In the genomic region with DNA sequence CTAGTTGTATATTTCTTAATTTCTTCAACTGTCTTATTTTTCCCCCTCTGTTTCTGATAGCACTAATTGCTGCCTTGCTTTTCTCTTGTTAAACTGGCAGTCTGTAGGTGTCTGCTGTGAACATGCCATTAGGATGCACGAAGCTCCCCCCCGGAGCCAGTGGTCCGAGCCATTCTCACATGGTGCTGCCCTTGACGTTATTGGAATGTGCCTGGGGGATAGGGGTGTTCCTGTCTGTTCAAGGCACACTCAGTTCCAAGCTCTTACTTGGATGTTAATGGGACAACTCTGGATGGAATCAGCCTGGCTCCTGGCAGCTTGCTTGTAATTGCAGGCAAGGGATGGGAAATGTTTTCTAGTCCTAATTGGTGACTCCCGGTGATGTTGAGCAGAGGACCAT, we compare ENCODE assay signal across 19 cellular contexts.
A peak's percentile ranks its signal among the peaks of the same experiment; 100 is the strongest.
DNase-seq lines count a peak whose midpoint lies in the region; TF ChIP-seq lines count a peak whose summit lies in the region.
"Had no signal": no experiment of that assay in that cellular context is flagged by ENCODE, and none has a peak within 500 bp of the region (broad histone marks: within the 10 kb centered on the region; RNA-seq: fewer than 3 reads in every experiment).

No MANE protein-coding gene starts in this region.

- no peaks in the 10 kb centered on the region for H3K9me2 ChIP-seq in OCI-LY7 (ENCODE audit: insufficient read depth, low read length)

- H2BK15ac ChIP-seq in mesenchymal stem cell (ENCODE audit: low read depth, poor library complexity, severe bottlenecking), result no peak overlapping the region

- H3K23ac ChIP-seq in mesenchymal stem cell (ENCODE audit: low read length in 2 of 2), result no peak overlapping the region

- no TSS peak for BruUV-seq in OCI-LY7 (replicated peaks; lab: Mats Ljungman, UMichigan)

- no peak overlapping the region for H4K8ac ChIP-seq in mesenchymal stem cell (ENCODE audit: low read length)

- peak; percentile 89 for DNase-seq in esophagus muscularis mucosa (ENCODE audit: extremely low spot score)
- DNase-seq in left kidney (ENCODE audit: low read depth, low spot score), result peak; percentile 72
- DNase-seq in suprapubic skin (ENCODE audit: low spot score in 2 of 2), result no peak
- DNase-seq in T-helper 2 cell, result no peak
- DNase-seq in OCI-LY7 (ENCODE audit: low spot score), result no peak
- no peak for DNase-seq in mesenchymal stem cell
- DNase-seq: activated CD4-positive, alpha-beta T cell treated with anti-CD3 and anti-CD28 coated beads, Interleukin-2, amount 50 U/mL, for 4 hours; activated T-cell treated with anti-CD3 and anti-CD28 coated beads, Interleukin-2, amount 50 U/mL, for 72 hours; adrenal gland; DMS 273 treated with DMSO at 0.1 percent for 48 hours; gastrocnemius medialis; NCI-H2081; NCI-H526 treated with DMSO at 0.1 percent for 48 hours; nephron progenitor cell; PC-3; retina had no signal

- TF ChIP-seq POLR2A in esophagus muscularis mucosa (IDR thresholded peaks at IDR 0.05; ENCODE audit: low read depth) (no peak), suprapubic skin (IDR thresholded peaks at IDR 0.05) (no peak)

- H2BK12ac ChIP-seq in mesenchymal stem cell (ENCODE audit: low read length in 2 of 2), result no peak overlapping the region

- peaks cover 5% of the 10 kb centered on the region; the same call in 1 of the 2 replicates for H4K20me1 ChIP-seq in OCI-LY7 (ENCODE audit: insufficient read depth, low read length)

- TF ChIP-seq CTCF in HEK293 (tag by site-specific recombination; IDR thresholded peaks at IDR 0.05) (no peak), esophagus muscularis mucosa (IDR thresholded peaks at IDR 0.05) (no peak), suprapubic skin (IDR thresholded peaks at IDR 0.05) (no peak), OCI-LY7 (conservative IDR thresholded peaks at IDR 0.05; ENCODE audit: low read length) (no peak)

- peaks cover 0 to 29% of the 10 kb centered on the region in 2 experiments; a peak in 2 of 3 replicates for H3K36me3 ChIP-seq in HEK293 (ENCODE audit: control insufficient read depth in 2 of 2, insufficient read depth in 1 of 2, low read length in 2 of 2)
- peaks cover under 1 to 40% (median 15%) of the 10 kb centered on the region in 4 donors for H3K36me3 ChIP-seq in esophagus muscularis mucosa
- peaks cover 14% of the 10 kb centered on the region for H3K36me3 ChIP-seq in suprapubic skin
- no peaks in the 10 kb centered on the region for H3K36me3 ChIP-seq in OCI-LY7 (ENCODE audit: insufficient read depth, low read length)
- H3K36me3 ChIP-seq in mesenchymal stem cell (ENCODE audit: control insufficient read depth in 1 of 2, insufficient read depth in 2 of 2, low read depth in 1 of 2, low read length in 2 of 2), result peaks cover 9 to 38% of the 10 kb centered on the region in 2 experiments

- intact Hi-C loops in esophagus muscularis mucosa (cut with DNase I) (no loop called here), OCI-LY7 (cut with micrococcal nuclease; ENCODE audit: unreplicated experiment) (no loop called here)

- H2AFZ ChIP-seq in OCI-LY7 (ENCODE audit: low read length) (no peak overlapping the region), mesenchymal stem cell (ENCODE audit: low read depth, low read length) (no peak overlapping the region)

- no peak overlapping the region for H3K27ac ChIP-seq in HEK293 (ENCODE audit: extremely low read depth, low read depth, low read length)
- peak overlapping the region in 3 of 4 donors; percentile 32 to 59 (median 40) for H3K27ac ChIP-seq in esophagus muscularis mucosa (replicated peaks in 1 of 4)
- peak overlapping the region; percentile 39 for H3K27ac ChIP-seq in suprapubic skin
- H3K27ac ChIP-seq in OCI-LY7 (ENCODE audit: low read depth, low read length, poor library complexity, severe bottlenecking), result no peak overlapping the region
- H3K27ac ChIP-seq in mesenchymal stem cell (ENCODE audit: low read length, poor library complexity, severe bottlenecking), result no peak overlapping the region
- H3K27ac ChIP-seq: BLaER1 had no signal

- H2AK5ac ChIP-seq in mesenchymal stem cell (ENCODE audit: low read length, severe bottlenecking), result no peak overlapping the region

- H2BK120ac ChIP-seq in mesenchymal stem cell (ENCODE audit: low read depth, low read length), result no peak overlapping the region

- no peak overlapping the region for H2BK5ac ChIP-seq in mesenchymal stem cell (ENCODE audit: low read depth, low read length, poor library complexity, severe bottlenecking)

- no peak overlapping the region for H3K9ac ChIP-seq in mesenchymal stem cell (ENCODE audit: low read length)

- no peak overlapping the region for H3K18ac ChIP-seq in mesenchymal stem cell (ENCODE audit: low read depth in 1 of 2, low read length in 2 of 2)

- H3K4me2 ChIP-seq in OCI-LY7 (ENCODE audit: low read length), result no peak overlapping the region
- no peak overlapping the region for H3K4me2 ChIP-seq in mesenchymal stem cell (ENCODE audit: low read length, poor library complexity, severe bottlenecking)
- H3K4me2 ChIP-seq: BLaER1 had no signal

- H3K4ac ChIP-seq in mesenchymal stem cell (ENCODE audit: low read depth in 1 of 2, low read length in 2 of 2), result no peak overlapping the region

- no peaks in the 10 kb centered on the region for H3K79me2 ChIP-seq in OCI-LY7 (ENCODE audit: insufficient read depth, low read depth, low read length)

- no peaks in the 10 kb centered on the region for H3K27me3 ChIP-seq in esophagus muscularis mucosa
- H3K27me3 ChIP-seq in suprapubic skin, result no peaks in the 10 kb centered on the region
- no peaks in the 10 kb centered on the region for H3K27me3 ChIP-seq in mesenchymal stem cell (ENCODE audit: control insufficient read depth in 1 of 2, insufficient read depth in 1 of 2, low read length in 2 of 2)
- H3K27me3 ChIP-seq: adrenal gland, BLaER1, gastrocnemius medialis had no signal

- H3K4me1 ChIP-seq in HEK293 (ENCODE audit: control insufficient read depth, insufficient read depth, low read length), result peaks cover 4% of the 10 kb centered on the region
- peaks cover 39 to 56% (median 43%) of the 10 kb centered on the region in 4 donors for H3K4me1 ChIP-seq in esophagus muscularis mucosa
- H3K4me1 ChIP-seq in suprapubic skin, result peaks cover 48% of the 10 kb centered on the region
- peaks cover 8% of the 10 kb centered on the region for H3K4me1 ChIP-seq in OCI-LY7 (ENCODE audit: insufficient read depth, low read length, poor library complexity, severe bottlenecking)
- H3K4me1 ChIP-seq in mesenchymal stem cell (ENCODE audit: control insufficient read depth, insufficient read depth, low read depth, low read length), result peaks cover 9% of the 10 kb centered on the region

- no peak overlapping the region for H3K4me3 ChIP-seq in HEK293 (ENCODE audit: low read depth, low read length)
- H3K4me3 ChIP-seq in esophagus muscularis mucosa, result no peak overlapping the region
- no peak overlapping the region for H3K4me3 ChIP-seq in suprapubic skin
- H3K4me3 ChIP-seq in OCI-LY7 (ENCODE audit: low read depth, low read length, poor library complexity, severe bottlenecking), result no peak overlapping the region
- H3K4me3 ChIP-seq in mesenchymal stem cell (ENCODE audit: insufficient read depth in 1 of 2, low read depth in 1 of 2, low read length in 2 of 2), result no peak overlapping the region
- H3K4me3 ChIP-seq: adrenal gland, BLaER1, gastrocnemius medialis, HAP-1 had no signal

- no peaks in the 10 kb centered on the region for H3K9me3 ChIP-seq in HEK293 (ENCODE audit: control insufficient read depth, insufficient read depth, low read depth, low read length)
- H3K9me3 ChIP-seq in esophagus muscularis mucosa, result no peaks in the 10 kb centered on the region
- H3K9me3 ChIP-seq in suprapubic skin, result no peaks in the 10 kb centered on the region
- H3K9me3 ChIP-seq in OCI-LY7 (ENCODE audit: low read length), result no peaks in the 10 kb centered on the region
- H3K9me3 ChIP-seq in mesenchymal stem cell (ENCODE audit: control insufficient read depth, low read length), result no peaks in the 10 kb centered on the region
- H3K9me3 ChIP-seq: adrenal gland, BLaER1, gastrocnemius medialis, HAP-1 had no signal

- POLR2A ChIA-PET in HEK293 (lab: Yijun Ruan, JAX), result interaction anchor here (2.0 kb wide), 1 partner anchor 35 kb away, joined by 5 read pairs; no protein-coding TSS in a partner anchor
- POLR2A ChIA-PET in OCI-LY7 (lab: Charles Lee), result no interaction called here

- H3K14ac ChIP-seq in mesenchymal stem cell (ENCODE audit: low read length in 2 of 2), result peak overlapping the region in 1 of 2 experiments; percentile 4

- H3K79me1 ChIP-seq in mesenchymal stem cell (replicated peaks; ENCODE audit: low read length, poor library complexity, severe bottlenecking), result peaks cover 38% of the 10 kb centered on the region

- H4K91ac ChIP-seq in mesenchymal stem cell (ENCODE audit: low read length), result no peak overlapping the region

- WGBS in esophagus muscularis mucosa, result 71% methylated on average over 5 of the region's 5 CpGs
- WGBS in suprapubic skin, result 38% methylated on average over 5 of the region's 5 CpGs
- 77% methylated on average over 4 of the region's 5 CpGs for WGBS in mesenchymal stem cell

- TF ChIP-seq EP300 in esophagus muscularis mucosa (IDR thresholded peaks at IDR 0.05), result no peak
- no peak for TF ChIP-seq EP300 in suprapubic skin (IDR thresholded peaks at IDR 0.05)

- CTCF ChIA-PET in HEK293 (lab: Yijun Ruan, JAX) (no interaction called here), OCI-LY7 (lab: Charles Lee; ENCODE audit: unreplicated experiment) (no interaction called here)

TF ChIP-seq in HEK293, 187 proteins besides CTCF, POLR2A, EP300 and RAD21 (continues in another document):
- TF ChIP-seq ZNF416 (tag by site-specific recombination; IDR thresholded peaks at IDR 0.05) (no peak), GLIS1 (tag by site-specific recombination; IDR thresholded peaks at IDR 0.05) (no peak)

Comparison
In these comparisons a context has a peak if more than half of its experiments do, and no peak if none do; other contexts are left out.
1. H3K27ac ChIP-seq: peak in esophagus muscularis mucosa (3 of 4) and suprapubic skin (single experiment); none in HEK293 (single experiment), OCI-LY7 (single experiment) and mesenchymal stem cell (single experiment).
2. DNase-seq: peak in esophagus muscularis mucosa (single experiment) and left kidney (single experiment); none in suprapubic skin (0 of 2), T-helper 2 cell (0 of 5), OCI-LY7 (single experiment) and mesenchymal stem cell (single experiment).